8 cellular contexts compared by ENCODE assay signal in the genomic region with DNA sequence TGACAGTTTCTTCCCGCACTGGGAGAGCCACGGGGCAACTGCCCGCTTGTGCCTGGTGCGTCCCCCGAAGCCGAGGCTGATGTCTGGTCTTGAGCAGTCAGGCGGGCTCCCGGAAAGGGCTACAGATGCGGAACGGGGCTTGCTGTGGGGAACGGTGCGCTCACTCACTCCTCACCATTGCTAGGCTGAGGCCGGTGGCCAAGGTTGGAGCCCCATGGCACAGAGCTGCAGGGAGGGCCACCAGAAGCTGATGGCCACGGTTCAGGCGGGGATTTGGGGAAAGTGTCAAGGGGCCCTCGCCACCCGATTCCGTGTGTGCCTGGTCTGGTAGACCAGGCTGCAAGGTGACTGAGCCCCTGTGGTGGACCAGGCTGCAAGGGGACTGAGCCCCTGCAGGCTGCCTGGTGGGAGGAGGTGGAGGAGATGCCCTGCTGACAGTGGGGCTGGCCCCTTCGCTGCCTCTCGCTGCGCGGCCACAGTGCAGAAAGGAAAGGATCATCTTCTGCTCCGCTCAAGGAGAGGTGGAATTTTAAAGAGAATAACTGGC.
"Had no signal": no experiment of that assay in that cellular context is flagged by ENCODE, and none has a peak within 500 bp of the region (broad histone marks: within the 10 kb centered on the region; RNA-seq: fewer than 3 reads in every experiment).

No MANE protein-coding gene starts in this region.

- H3K9me3 Mint-ChIP-seq: GM23338, H9 had no signal

- H3K27ac ChIP-seq: GM23248 had no signal

- H3K27ac Mint-ChIP-seq: GM23338, HFFc6 had no signal

- H3K4me3 Mint-ChIP-seq: GM23338, H9, HFFc6 had no signal

- H3K4me2 ChIP-seq: GM23338 had no signal

- H3K9me3 ChIP-seq: HAP-1 had no signal

- H3K4me3 ChIP-seq: GM23248, GM23338, HAP-1 had no signal

- H3K4me1 ChIP-seq: HAP-1 had no signal

- H2AFZ ChIP-seq: GM23248, GM23338 had no signal

- H3K9ac ChIP-seq: GM23248 had no signal

- DNase-seq: GM23248, GOT3, H7, H9, HCEC 1CT, HFFc6 had no signal

- H3K36me3 ChIP-seq: HAP-1 had no signal
